Comparison of ENCODE assay signal across 9 cellular contexts in genomic region chr4:14449308-14449707, GRCh38.
"Had no signal": no experiment of that assay in that cellular context is flagged by ENCODE, and none has a peak within 500 bp of the region (broad histone marks: within the 10 kb centered on the region; RNA-seq: fewer than 3 reads in every experiment).

No MANE protein-coding gene starts in this region.

- H3K4me3 ChIP-seq: GM23248, HAP-1, K562 had no signal

- H3K4me1 ChIP-seq: HAP-1 had no signal

- H3K27ac Mint-ChIP-seq: HFFc6 had no signal

- H3K9me3 ChIP-seq: HAP-1 had no signal

- H3K9me3 Mint-ChIP-seq: HFFc6 had no signal

- H3K27ac ChIP-seq: GM23248, HL-60 had no signal

- DNase-seq: GM23248, GOT3, H7, HFFc6, IMR-90 had no signal

- H3K4me3 Mint-ChIP-seq: HFFc6 had no signal

- H3K36me3 ChIP-seq: HAP-1 had no signal

- ATAC-seq: HCT116, K562 had no signal
